Comparison of ENCODE assay signal across 7 cellular contexts in the genomic region with DNA sequence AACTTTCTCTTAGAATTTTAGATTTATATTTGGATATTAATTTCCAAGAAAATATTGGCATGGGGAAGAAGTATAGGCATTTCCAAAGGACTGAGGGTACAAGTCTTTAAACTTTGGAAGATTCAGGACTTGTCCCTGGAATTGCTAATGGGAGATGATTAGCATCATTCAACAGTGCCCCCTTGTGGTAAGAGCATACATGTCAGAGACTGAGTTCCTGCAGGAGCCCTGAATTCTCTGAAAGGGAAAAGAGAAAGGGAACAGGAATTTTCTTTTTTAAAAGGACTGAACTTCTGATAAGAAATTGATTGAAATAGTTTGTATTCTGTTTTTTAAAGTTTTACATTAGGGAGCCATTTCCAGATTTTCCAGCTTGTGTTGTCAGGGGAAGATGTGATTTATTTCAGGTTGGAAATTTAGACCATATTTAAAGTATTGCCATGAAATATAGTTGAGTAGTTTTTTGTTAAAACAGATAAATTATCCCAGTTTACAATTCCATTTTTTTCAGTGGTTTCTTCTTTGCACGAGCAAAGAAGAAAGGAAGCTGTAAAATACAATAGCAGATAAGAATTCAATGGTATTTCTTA. TPM values are rescaled to one million over a fixed set of nuclear protein-coding genes. Genes with fewer than 3 reads are reported as not detected.
DNase-seq lines count a peak whose midpoint lies in the region; ATAC-seq and TF ChIP-seq lines count a peak whose summit lies in the region.

No MANE protein-coding gene starts in this region.

- H3K4me1 ChIP-seq in OCI-LY1 (ENCODE audit: insufficient read depth, low read length, severe bottlenecking) (no peaks in the 10 kb centered on the region), iPS DF 6.9 (ENCODE audit: control insufficient read depth, insufficient read depth, low read length) (no peaks in the 10 kb centered on the region), spleen (peaks cover 0 to 16% (median 0%) of the 10 kb centered on the region in 6 donors)

- no peaks in the 10 kb centered on the region for H3K36me3 ChIP-seq in OCI-LY1 (ENCODE audit: insufficient read depth, low read length)
- H3K36me3 ChIP-seq in iPS DF 6.9 (ENCODE audit: control insufficient read depth, insufficient read depth, low read length) = no peaks in the 10 kb centered on the region
- peaks cover 0 to 14% (median 0%) of the 10 kb centered on the region in 6 donors for H3K36me3 ChIP-seq in spleen

- intact Hi-C loops in spleen (cut with DNase I; ENCODE audit: low total_unique reads) = loop anchor here (5.0 kb wide), 1 partner anchor 215 kb away; no protein-coding TSS in a partner anchor

- H3K9ac ChIP-seq in OCI-LY1 (ENCODE audit: low read length) = no peak overlapping the region

- H3K9me3 ChIP-seq in OCI-LY1 (ENCODE audit: low read length) (no peaks in the 10 kb centered on the region), iPS DF 6.9 (ENCODE audit: control insufficient read depth, insufficient read depth, low read length) (no peaks in the 10 kb centered on the region), spleen (no peaks in the 10 kb centered on the region)

- H3K9me2 ChIP-seq in OCI-LY1 (ENCODE audit: low read depth, low read length) = no peaks in the 10 kb centered on the region

- ATAC-seq in GM19328 (IDR thresholded peaks at IDR 0.05; ENCODE audit: unreplicated experiment) = no peak

- WGBS in iPS DF 6.9 (ENCODE audit: insufficient coverage, insufficient read length) = no CpG with 5 or more reads among the region's 1 CpG
- WGBS in spleen, 5 donors = 45 to 86% (median 57%) methylated on average over 1 of the region's 1 CpG

- H3K4me3 ChIP-seq in OCI-LY1 (ENCODE audit: low read depth, low read length, poor library complexity, severe bottlenecking) (no peak overlapping the region), iPS DF 6.9 (ENCODE audit: low read length) (no peak overlapping the region), spleen (no peak overlapping the region)

- no peaks in the 10 kb centered on the region for H3K79me2 ChIP-seq in OCI-LY1 (ENCODE audit: insufficient read depth, low read length)

- DNase-seq in ELF-1 (ENCODE audit: low read depth, low spot score) (peak; percentile 31), HuH-7.5 (ENCODE audit: low spot score) (peak; percentile 28), brain pericyte (ENCODE audit: low read depth, low spot score) (peak; percentile 61), iPS DF 6.9 (ENCODE audit: low read depth, low spot score) (peak; percentile 75), spleen (no peak)

- no peak overlapping the region for H2AFZ ChIP-seq in OCI-LY1 (ENCODE audit: low read length)

- no peak overlapping the region for H3K4me2 ChIP-seq in OCI-LY1 (ENCODE audit: low read length)

- no peak overlapping the region for H3K27ac ChIP-seq in OCI-LY1 (ENCODE audit: low read depth, low read length, poor library complexity, severe bottlenecking)
- H3K27ac ChIP-seq in iPS DF 6.9 (ENCODE audit: low read length) = no peak overlapping the region
- H3K27ac ChIP-seq in spleen = no peak overlapping the region

- no peak for TF ChIP-seq POLR2A in spleen (IDR thresholded peaks at IDR 0.05)

- no peaks in the 10 kb centered on the region for H3K27me3 ChIP-seq in OCI-LY1 (ENCODE audit: insufficient read depth, low read length)
- H3K27me3 ChIP-seq in iPS DF 6.9 (ENCODE audit: control insufficient read depth, insufficient read depth, low read length) = no peaks in the 10 kb centered on the region
- H3K27me3 ChIP-seq in spleen (replicated peaks in 1 of 7) = no peaks in the 10 kb centered on the region

- TF ChIP-seq CTCF in OCI-LY1 (IDR thresholded peaks at IDR 0.05; ENCODE audit: low read length) (peak; percentile 87), spleen (IDR thresholded peaks at IDR 0.05 in 8 of 11, conservative IDR thresholded peaks at IDR 0.05 in 3 of 11) (peak; percentile 8 to 84 (median 74))

- H4K20me1 ChIP-seq in OCI-LY1 (ENCODE audit: insufficient read depth, low read length) = no peaks in the 10 kb centered on the region

- no peaks in the 10 kb centered on the region for H3F3A ChIP-seq in OCI-LY1 (ENCODE audit: insufficient read depth, low read length)

RNA-seq across cellular contexts. Expression of gene REP15, which starts 44.0 kb away (rescaled TPM):
- total RNA-seq in spleen = 1 to 10 TPM; 1.4 to 5.4 (median 4.2) TPM
- 1 to 10 TPM in 2 of 3 donors, under 1 TPM in 1; 0.89 to 1.8 (median 1.1) TPM for polyA plus RNA-seq in spleen

RNA-seq across cellular contexts. Expression of gene MRPS35, which starts 58.4 kb away (rescaled TPM):
- 10 to 100 TPM; 23.9 to 40.8 (median 28.8) TPM for total RNA-seq in spleen
- polyA plus RNA-seq in spleen = 10 to 100 TPM; 20.5 to 33.1 (median 28.3) TPM
